ENCODE assay signal across 8 cellular contexts in the genomic region with DNA sequence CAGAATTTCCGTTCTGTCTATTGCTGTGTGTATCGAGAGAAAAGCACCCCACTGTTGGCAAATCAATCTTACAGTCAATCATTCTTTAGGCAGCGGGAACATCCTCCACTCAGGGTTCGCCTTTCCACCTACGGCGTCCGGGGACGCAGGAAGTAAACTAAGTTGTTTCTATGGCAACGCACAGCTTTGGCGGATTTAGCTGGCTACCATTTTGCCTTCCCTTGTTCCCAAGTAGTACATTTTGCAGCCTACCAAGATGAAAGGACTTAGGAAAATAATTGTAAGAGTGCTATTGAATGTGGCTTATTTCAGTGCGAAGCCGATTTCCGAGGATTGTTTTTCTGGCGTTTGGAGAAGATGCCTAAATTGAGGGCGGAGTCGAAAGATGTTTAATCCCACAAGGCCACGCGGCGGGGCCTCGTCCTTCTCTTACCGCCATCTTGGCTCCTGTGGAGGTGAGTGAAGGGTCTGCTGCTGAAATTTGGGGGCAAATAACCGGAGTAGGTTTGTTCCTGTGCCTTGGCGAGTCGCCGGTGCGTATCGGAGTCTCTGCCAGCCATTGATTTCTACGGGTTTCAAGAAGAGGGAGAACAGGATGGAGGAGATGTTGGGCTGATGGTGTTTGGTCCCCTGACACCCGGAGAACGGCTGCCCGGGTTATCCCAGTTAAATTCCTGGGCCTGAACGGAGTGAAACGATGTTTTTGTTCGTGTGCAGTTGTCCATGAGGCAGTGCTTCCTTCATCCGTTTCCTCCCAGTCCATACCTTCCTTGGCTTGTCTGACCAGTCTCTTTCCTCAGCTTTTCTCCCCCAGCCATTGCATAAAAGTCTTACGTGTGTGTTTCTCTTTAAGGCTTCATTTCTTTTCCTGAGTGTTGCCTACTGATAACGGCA. TPM values are rescaled to one million over a fixed set of nuclear protein-coding genes. Genes with fewer than 3 reads are reported as not detected.
DNase-seq lines count a peak whose midpoint lies in the region; ATAC-seq and TF ChIP-seq lines count a peak whose summit lies in the region.

A gene (plus strand): TSS at position 424 of the 894 bp plus-strand sequence. CDS start 778 bp downstream, outside the sequence.

- H3K27me3 ChIP-seq in IMR-90 (ENCODE audit: control insufficient read depth, insufficient read depth, low read length) (no peaks in the 10 kb centered on the region), mononuclear cell (ENCODE audit: insufficient read depth, low read length) (no peaks in the 10 kb centered on the region)

- BruUV-seq in IMR-90 (replicated peaks; lab: Mats Ljungman, UMichigan) = TSS peak; percentile 58

- CTCF ChIA-PET in IMR-90 (lab: Yijun Ruan, JAX) = interaction anchor here (0.8 to 1.3 kb wide), 2 partner anchors 44 kb away, joined by 3 read pairs; no protein-coding TSS in a partner anchor

- ATAC-seq in GM21528 (IDR thresholded peaks at IDR 0.05; ENCODE audit: low FRiP score, unreplicated experiment) (peak; percentile 89), IMR-90 (ENCODE audit: low read depth) (peak; percentile 94)

- peak within 1 kb of the TSS; percentile 99 for H2BK15ac ChIP-seq in IMR-90 (ENCODE audit: low read depth, low read length)

- TF ChIP-seq CTCF in IMR-90 (conservative IDR thresholded peaks at IDR 0.05; ENCODE audit: low read depth, low read length) = no peak
- no peak for TF ChIP-seq CTCF in epithelial cell of esophagus (IDR thresholded peaks at IDR 0.05; ENCODE audit: insufficient read depth, low read depth, low read length, missing control alignments)

- peak; percentile 98 for TF ChIP-seq POLR2A in IMR-90 (IDR thresholded peaks at IDR 0.05; ENCODE audit: low read depth, low read length)

- H3K4me2 ChIP-seq in IMR-90 (ENCODE audit: low read depth, low read length) = peak within 1 kb of the TSS; percentile 90

- H4K20me1 ChIP-seq in IMR-90 (ENCODE audit: insufficient read depth, low read length) = peaks cover 31% of the 10 kb centered on the region

- peak within 1 kb of the TSS; percentile 82 for H3K18ac ChIP-seq in IMR-90 (ENCODE audit: low read depth, low read length)

- H3K9ac ChIP-seq in IMR-90 (ENCODE audit: low read depth, low read length) = peak within 1 kb of the TSS; percentile 99

- peak within 1 kb of the TSS; percentile 98 for H2BK5ac ChIP-seq in IMR-90 (ENCODE audit: low read depth, low read length, poor library complexity, severe bottlenecking)

- peak within 1 kb of the TSS; percentile 95 for H2AK9ac ChIP-seq in IMR-90 (replicated peaks; ENCODE audit: low read depth, low read length, poor library complexity)

- 0% methylated on average over 4 of the region's 37 CpGs; no CpG with 5 or more reads in 1 of the 2 experiments for WGBS in IMR-90 (ENCODE audit: extremely low coverage in 2 of 2, insufficient read length in 1 of 2), 2 experiments

- peak within 1 kb of the TSS; percentile 99 for H3K23ac ChIP-seq in IMR-90 (ENCODE audit: low read depth, low read length)

- intact Hi-C loops in IMR-90 (cut with micrococcal nuclease) = no loop called here

- H3K14ac ChIP-seq in IMR-90 (replicated peaks; ENCODE audit: low read depth, low read length) = peak within 1 kb of the TSS; percentile 99

- H3K9me3 ChIP-seq in IMR-90 (ENCODE audit: control insufficient read depth, insufficient read depth, low read length) (no peaks in the 10 kb centered on the region), mononuclear cell (ENCODE audit: low read depth, low read length) (no peaks in the 10 kb centered on the region)

- POLR2A ChIA-PET in IMR-90 (lab: Charles Lee; ENCODE audit: unreplicated experiment) = no interaction called here

- H4K8ac ChIP-seq in IMR-90 (ENCODE audit: low read depth in 2 of 2, low read length in 2 of 2) = peak within 1 kb of the TSS; percentile 91 to 97

- in situ Hi-C loops in IMR-90 (cut with MboI; ENCODE audit: low sequenced_read_pairs) = loop anchor here (5.0 kb wide), 1 partner anchor 43 kb away; no protein-coding TSS in a partner anchor

- peaks cover 30% of the 10 kb centered on the region for H3K36me3 ChIP-seq in IMR-90 (ENCODE audit: control insufficient read depth, insufficient read depth, low read length)

- H3K4ac ChIP-seq in IMR-90 (ENCODE audit: low read depth, low read length) = peak within 1 kb of the TSS; percentile 98

- dilution Hi-C loops in IMR-90 (cut with HindIII; ENCODE audit: low sequenced_read_pairs, unreplicated experiment) = no loop called here

- H2AK5ac ChIP-seq in IMR-90 (ENCODE audit: low read depth, low read length) = peak within 1 kb of the TSS; percentile 100

- H2BK20ac ChIP-seq in IMR-90 (ENCODE audit: low read depth, low read length) = peak within 1 kb of the TSS; percentile 45; the same call in 1 of the 2 replicates

- H2BK120ac ChIP-seq in IMR-90 (ENCODE audit: low read depth, low read length) = peak within 1 kb of the TSS; percentile 83

- peak within 1 kb of the TSS; percentile 92 for H4K91ac ChIP-seq in IMR-90 (ENCODE audit: insufficient read depth, low read depth, low read length)

- DNase-seq in DMS 273 (lab: John Stamatoyannopoulos, UW; ENCODE audit: unreplicated experiment) (peak; percentile 100), IMR-90 (peak; percentile 93), OCI-M1 (lab: John Stamatoyannopoulos, UW) (peak; percentile 93), activated T-cell treated with anti-CD3 and anti-CD28 coated beads for 24 hours (ENCODE audit: low read depth) (peak; percentile 79), epithelial cell of esophagus (ENCODE audit: low read depth) (peak; percentile 95)
- peak; percentile 65 to 72 for DNase-seq in stimulated activated CD8-positive, alpha-beta memory T cell treated with anti-CD3 and anti-CD28 coated beads, Interleukin-4, amount 100 ng/mL, for 1 hour (ENCODE audit: low read depth in 2 of 2, low spot score in 1 of 2)

- H3K79me1 ChIP-seq in IMR-90 (ENCODE audit: low read depth in 1 of 2, low read length in 2 of 2) = peaks cover 17 to 36% of the 10 kb centered on the region in 2 experiments

- H3K56ac ChIP-seq in IMR-90 (ENCODE audit: extremely low read depth, insufficient read depth, low read length) = peak within 1 kb of the TSS; percentile 100

- H3K4me3 ChIP-seq in IMR-90 (ENCODE audit: insufficient read depth, low read depth, low read length) (peak within 1 kb of the TSS; percentile 88), epithelial cell of esophagus (ENCODE audit: low read length) (peak within 1 kb of the TSS; percentile 55), mononuclear cell (ENCODE audit: low read length) (peak within 1 kb of the TSS; percentile 99)

- TF ChIP-seq RAD21 in IMR-90 (IDR thresholded peaks at IDR 0.05; ENCODE audit: low read length) = no peak

- H3K27ac ChIP-seq in IMR-90 (ENCODE audit: insufficient read depth, low read length) = peak within 1 kb of the TSS; percentile 85

- H2AFZ ChIP-seq in IMR-90 (replicated peaks; ENCODE audit: low read length, poor library complexity) = peak within 1 kb of the TSS; percentile 84

- H3K9me1 ChIP-seq in IMR-90 (ENCODE audit: insufficient read depth, low read length) = no peaks in the 10 kb centered on the region

- no peaks in the 10 kb centered on the region for H3K4me1 ChIP-seq in IMR-90 (ENCODE audit: control insufficient read depth, insufficient read depth, low read length)
- peaks cover 38% of the 10 kb centered on the region for H3K4me1 ChIP-seq in mononuclear cell (ENCODE audit: insufficient read depth, low read length)

- peak within 1 kb of the TSS; percentile 80 for H4K5ac ChIP-seq in IMR-90 (ENCODE audit: low read depth, low read length)

TF ChIP-seq in IMR-90, 13 proteins besides CTCF, POLR2A, EP300 and RAD21:
- TF ChIP-seq CHD1 (IDR thresholded peaks at IDR 0.05; ENCODE audit: low read depth, low read length) (no peak), RFX5 (IDR thresholded peaks at IDR 0.05; ENCODE audit: low read depth, low read length) (peak; percentile 36; the same call in 1 of the 2 replicates), MAZ (IDR thresholded peaks at IDR 0.05; ENCODE audit: borderline replicate concordance, low read depth, low read length) (0 out of 2 replicates have a peak, but pooled peaks have one; percentile 10), NFE2L2 (IDR thresholded peaks at IDR 0.05; ENCODE audit: low read depth, low read length) (no peak), CEBPB (IDR thresholded peaks at IDR 0.05; ENCODE audit: low read depth, low read length) (peak; percentile 57), MXI1 (IDR thresholded peaks at IDR 0.05; ENCODE audit: borderline replicate concordance, low read depth, low read length) (no peak; the same call in 1 of the 2 replicates), RCOR1 (IDR thresholded peaks at IDR 0.05; ENCODE audit: insufficient replicate concordance, low read length) (no peak)
- TF ChIP-seq, protein P1, sequence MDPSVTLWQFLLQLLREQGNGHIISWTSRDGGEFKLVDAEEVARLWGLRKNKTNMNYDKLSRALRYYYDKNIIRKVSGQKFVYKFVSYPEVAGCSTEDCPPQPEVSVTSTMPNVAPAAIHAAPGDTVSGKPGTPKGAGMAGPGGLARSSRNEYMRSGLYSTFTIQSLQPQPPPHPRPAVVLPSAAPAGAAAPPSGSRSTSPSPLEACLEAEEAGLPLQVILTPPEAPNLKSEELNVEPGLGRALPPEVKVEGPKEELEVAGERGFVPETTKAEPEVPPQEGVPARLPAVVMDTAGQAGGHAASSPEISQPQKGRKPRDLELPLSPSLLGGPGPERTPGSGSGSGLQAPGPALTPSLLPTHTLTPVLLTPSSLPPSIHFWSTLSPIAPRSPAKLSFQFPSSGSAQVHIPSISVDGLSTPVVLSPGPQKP (IDR thresholded peaks at IDR 0.05; ENCODE audit: borderline replicate concordance, low read depth, low read length) = no peak
- TF ChIP-seq, protein P2, sequence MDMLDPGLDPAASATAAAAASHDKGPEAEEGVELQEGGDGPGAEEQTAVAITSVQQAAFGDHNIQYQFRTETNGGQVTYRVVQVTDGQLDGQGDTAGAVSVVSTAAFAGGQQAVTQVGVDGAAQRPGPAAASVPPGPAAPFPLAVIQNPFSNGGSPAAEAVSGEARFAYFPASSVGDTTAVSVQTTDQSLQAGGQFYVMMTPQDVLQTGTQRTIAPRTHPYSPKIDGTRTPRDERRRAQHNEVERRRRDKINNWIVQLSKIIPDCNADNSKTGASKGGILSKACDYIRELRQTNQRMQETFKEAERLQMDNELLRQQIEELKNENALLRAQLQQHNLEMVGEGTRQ (IDR thresholded peaks at IDR 0.05; ENCODE audit: low read depth, low read length) = peak; percentile 31; the same call in 1 of the 2 replicates

RNA-seq across cellular contexts. Expression of the gene that starts here (rescaled TPM):
- 804 and 1,064 TPM in 2 replicates for total RNA-seq in IMR-90 (2012; rRNA removed)
- polyA plus RNA-seq in IMR-90 (2012; rRNA removed) = 906 and 921 TPM in 2 replicates
- 346 and 851 TPM in 2 replicates for polyA plus RNA-seq in IMR-90 (2012; cell fraction: cytosol; rRNA removed)
- polyA plus RNA-seq in IMR-90 (2012; cell fraction: nucleus; rRNA removed; ENCODE audit: low replicate concordance) = 30.5 and 351 TPM in 2 replicates
- total RNA-seq in mononuclear cell = 997 TPM

Comparison
In these comparisons a context has a peak if more than half of its experiments do, and no peak if none do; other contexts are left out.
1. Peak in every context shown above with its lines: DNase-seq, ATAC-seq, H3K4me3 ChIP-seq and H3K27ac ChIP-seq.